ENCODE assay signal across 1 cellular context in the genomic region with DNA sequence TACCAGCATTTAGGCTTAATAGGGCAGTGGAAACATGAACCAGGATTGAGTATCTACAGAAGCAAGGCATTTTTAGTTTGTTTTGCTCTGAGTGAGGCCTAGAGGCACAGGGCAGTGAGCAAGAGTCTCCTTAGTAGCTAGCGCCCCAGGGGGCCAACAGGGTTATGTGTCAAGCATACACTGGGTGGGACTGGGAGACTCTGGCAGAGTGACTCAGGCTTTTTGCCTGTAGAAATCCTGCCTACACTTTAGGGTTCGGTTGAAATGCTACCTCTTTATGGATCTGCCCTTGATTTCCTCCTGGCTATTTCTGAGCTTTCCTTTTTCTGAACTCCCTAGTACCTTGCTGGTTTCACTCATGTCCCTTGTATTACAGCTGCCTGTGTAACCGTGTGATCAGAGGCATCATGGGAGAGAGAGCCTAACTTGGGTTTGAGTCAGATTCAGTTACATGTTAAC.
TF ChIP-seq lines count a peak whose summit lies in the region.

No MANE protein-coding gene starts in this region.

TF ChIP-seq in GM23338, 12 proteins besides CTCF, POLR2A, EP300 and RAD21 (continued from another document):
- TF ChIP-seq, protein P1, sequence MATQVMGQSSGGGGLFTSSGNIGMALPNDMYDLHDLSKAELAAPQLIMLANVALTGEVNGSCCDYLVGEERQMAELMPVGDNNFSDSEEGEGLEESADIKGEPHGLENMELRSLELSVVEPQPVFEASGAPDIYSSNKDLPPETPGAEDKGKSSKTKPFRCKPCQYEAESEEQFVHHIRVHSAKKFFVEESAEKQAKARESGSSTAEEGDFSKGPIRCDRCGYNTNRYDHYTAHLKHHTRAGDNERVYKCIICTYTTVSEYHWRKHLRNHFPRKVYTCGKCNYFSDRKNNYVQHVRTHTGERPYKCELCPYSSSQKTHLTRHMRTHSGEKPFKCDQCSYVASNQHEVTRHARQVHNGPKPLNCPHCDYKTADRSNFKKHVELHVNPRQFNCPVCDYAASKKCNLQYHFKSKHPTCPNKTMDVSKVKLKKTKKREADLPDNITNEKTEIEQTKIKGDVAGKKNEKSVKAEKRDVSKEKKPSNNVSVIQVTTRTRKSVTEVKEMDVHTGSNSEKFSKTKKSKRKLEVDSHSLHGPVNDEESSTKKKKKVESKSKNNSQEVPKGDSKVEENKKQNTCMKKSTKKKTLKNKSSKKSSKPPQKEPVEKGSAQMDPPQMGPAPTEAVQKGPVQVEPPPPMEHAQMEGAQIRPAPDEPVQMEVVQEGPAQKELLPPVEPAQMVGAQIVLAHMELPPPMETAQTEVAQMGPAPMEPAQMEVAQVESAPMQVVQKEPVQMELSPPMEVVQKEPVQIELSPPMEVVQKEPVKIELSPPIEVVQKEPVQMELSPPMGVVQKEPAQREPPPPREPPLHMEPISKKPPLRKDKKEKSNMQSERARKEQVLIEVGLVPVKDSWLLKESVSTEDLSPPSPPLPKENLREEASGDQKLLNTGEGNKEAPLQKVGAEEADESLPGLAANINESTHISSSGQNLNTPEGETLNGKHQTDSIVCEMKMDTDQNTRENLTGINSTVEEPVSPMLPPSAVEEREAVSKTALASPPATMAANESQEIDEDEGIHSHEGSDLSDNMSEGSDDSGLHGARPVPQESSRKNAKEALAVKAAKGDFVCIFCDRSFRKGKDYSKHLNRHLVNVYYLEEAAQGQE (IDR thresholded peaks at IDR 0.05; ENCODE audit: unreplicated experiment), result no peak
- TF ChIP-seq STAT1 (IDR thresholded peaks at IDR 0.05; ENCODE audit: unreplicated experiment) (no peak), ZNF114 (CRISPR knock-in tag; IDR thresholded peaks at IDR 0.05) (no peak), ZNF331 (CRISPR knock-in tag; IDR thresholded peaks at IDR 0.05; ENCODE audit: low read depth) (no peak), POLR2AphosphoS5 (IDR thresholded peaks at IDR 0.05; ENCODE audit: low read depth) (no peak), NANOG (IDR thresholded peaks at IDR 0.05; ENCODE audit: borderline replicate concordance) (no peak), CREB1 (CRISPR knock-in tag; IDR thresholded peaks at IDR 0.05; ENCODE audit: low read depth) (no peak)
- TF ChIP-seq, protein P2, sequence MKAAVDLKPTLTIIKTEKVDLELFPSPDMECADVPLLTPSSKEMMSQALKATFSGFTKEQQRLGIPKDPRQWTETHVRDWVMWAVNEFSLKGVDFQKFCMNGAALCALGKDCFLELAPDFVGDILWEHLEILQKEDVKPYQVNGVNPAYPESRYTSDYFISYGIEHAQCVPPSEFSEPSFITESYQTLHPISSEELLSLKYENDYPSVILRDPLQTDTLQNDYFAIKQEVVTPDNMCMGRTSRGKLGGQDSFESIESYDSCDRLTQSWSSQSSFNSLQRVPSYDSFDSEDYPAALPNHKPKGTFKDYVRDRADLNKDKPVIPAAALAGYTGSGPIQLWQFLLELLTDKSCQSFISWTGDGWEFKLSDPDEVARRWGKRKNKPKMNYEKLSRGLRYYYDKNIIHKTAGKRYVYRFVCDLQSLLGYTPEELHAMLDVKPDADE (IDR thresholded peaks at IDR 0.05), result no peak
